In the genomic region with DNA sequence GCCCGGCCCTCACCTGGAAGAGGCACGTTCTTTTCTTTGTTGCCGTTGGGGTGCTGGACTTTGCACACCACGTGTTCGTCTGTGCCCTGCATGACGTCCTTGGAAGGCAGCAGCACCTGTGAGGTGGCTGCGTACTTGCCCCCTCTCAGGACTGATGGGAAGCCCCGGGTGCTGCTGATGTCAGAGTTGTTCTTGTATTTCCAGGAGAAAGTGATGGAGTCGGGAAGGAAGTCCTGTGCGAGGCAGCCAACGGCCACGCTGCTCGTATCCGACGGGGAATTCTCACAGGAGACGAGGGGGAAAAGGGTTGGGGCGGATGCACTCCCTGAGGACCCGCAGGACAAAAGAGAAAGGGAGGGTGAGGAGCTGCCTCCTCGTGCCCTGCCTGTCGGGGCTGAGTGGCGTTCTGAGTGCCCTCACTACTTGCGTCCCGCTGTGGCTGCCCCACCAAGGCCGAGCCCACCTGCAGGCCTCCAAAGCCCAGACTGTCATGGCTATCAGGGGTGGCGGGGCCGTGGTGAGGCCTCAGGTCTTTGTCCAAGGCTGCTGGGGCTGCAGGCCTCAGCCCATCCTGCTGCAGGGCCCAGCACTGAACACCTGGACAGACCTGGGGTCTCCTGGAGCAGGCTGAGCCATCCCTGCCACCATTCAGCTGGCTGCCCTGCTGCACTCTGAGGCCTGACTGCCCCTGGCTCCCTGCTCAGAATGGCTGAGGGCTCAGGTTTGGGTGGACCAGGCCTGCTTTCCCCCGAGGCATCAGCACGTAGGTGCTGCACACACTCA, we compare ENCODE assay signal across 15 cellular contexts.
DNase-seq lines count a peak whose midpoint lies in the region; ATAC-seq and TF ChIP-seq lines count a peak whose summit lies in the region.
"Had no signal": no experiment of that assay in that cellular context is flagged by ENCODE, and none has a peak within 500 bp of the region (broad histone marks: within the 10 kb centered on the region; RNA-seq: fewer than 3 reads in every experiment).

No MANE protein-coding gene starts in this region.

- no peaks in the 10 kb centered on the region for H3K9me3 Mint-ChIP-seq in activated T-helper 1 cell treated with anti-CD3 and anti-CD28 coated beads, Interleukin-12 subunit alpha, Interleukin-12 subunit beta, Interleukin-2, Interleukin-4 antibody, amounts not matched to agents 30 ng/mL and 10 ng/mL and 1 ng/mL, durations not matched to agents 14 hours and 24 hours and 36 hours
- H3K9me3 Mint-ChIP-seq: CD4-positive, alpha-beta T cell had no signal

- peaks cover 56% of the 10 kb centered on the region for H3K4me1 ChIP-seq in BLaER1
- no peaks in the 10 kb centered on the region for H3K4me1 ChIP-seq in mucosa of descending colon (ENCODE audit: low read depth)

- DNase-seq in GM10266 (ENCODE audit: extremely low spot score) (peak; percentile 3), mucosa of descending colon (peak in 2 of 3 donors; percentile 13 to 43), NCI-H2029 (lab: John Stamatoyannopoulos, UW) (no peak), SKM-1 (lab: John Stamatoyannopoulos, UW; ENCODE audit: unreplicated experiment) (no peak), NCI-H2227 (lab: John Stamatoyannopoulos, UW; ENCODE audit: unreplicated experiment) (no peak)
- no peak for DNase-seq in activated T-helper 1 cell treated with anti-CD3 and anti-CD28 coated beads, Interleukin-12 subunit alpha, Interleukin-12 subunit beta, Interleukin-2, Interleukin-4 antibody, amounts not matched to agents 30 ng/mL and 10 ng/mL and 1 ng/mL, durations not matched to agents 14 hours and 24 hours and 36 hours (ENCODE audit: low spot score)
- DNase-seq: Kasumi-1, NCI-H2171, OCI-M1 had no signal

- H3K4me3 Mint-ChIP-seq in activated T-helper 1 cell treated with anti-CD3 and anti-CD28 coated beads, Interleukin-12 subunit alpha, Interleukin-12 subunit beta, Interleukin-2, Interleukin-4 antibody, amounts not matched to agents 30 ng/mL and 10 ng/mL and 1 ng/mL, durations not matched to agents 14 hours and 24 hours and 36 hours: peak overlapping the region; percentile 33
- H3K4me3 Mint-ChIP-seq: CD4-positive, alpha-beta T cell; T-helper 17 cell had no signal

- no peak for ATAC-seq in mucosa of descending colon
- no peak for ATAC-seq in GM21390 (IDR thresholded peaks at IDR 0.05; ENCODE audit: unreplicated experiment)
- ATAC-seq: left colon, T-helper 17 cell had no signal

- H3K36me3 Mint-ChIP-seq in activated T-helper 1 cell treated with anti-CD3 and anti-CD28 coated beads, Interleukin-12 subunit alpha, Interleukin-12 subunit beta, Interleukin-2, Interleukin-4 antibody, amounts not matched to agents 30 ng/mL and 10 ng/mL and 1 ng/mL, durations not matched to agents 14 hours and 24 hours and 36 hours (ENCODE audit: low read depth): peaks cover 7% of the 10 kb centered on the region

- H3K9ac ChIP-seq in BLaER1: peak overlapping the region; percentile 100

- no peaks in the 10 kb centered on the region for H3K27me3 Mint-ChIP-seq in activated T-helper 1 cell treated with anti-CD3 and anti-CD28 coated beads, Interleukin-12 subunit alpha, Interleukin-12 subunit beta, Interleukin-2, Interleukin-4 antibody, amounts not matched to agents 30 ng/mL and 10 ng/mL and 1 ng/mL, durations not matched to agents 14 hours and 24 hours and 36 hours (ENCODE audit: insufficient read depth)
- H3K27me3 Mint-ChIP-seq: CD4-positive, alpha-beta T cell had no signal

- no peaks in the 10 kb centered on the region for H3K27me3 ChIP-seq in BLaER1

- H3K27ac Mint-ChIP-seq in activated T-helper 1 cell treated with anti-CD3 and anti-CD28 coated beads, Interleukin-12 subunit alpha, Interleukin-12 subunit beta, Interleukin-2, Interleukin-4 antibody, amounts not matched to agents 30 ng/mL and 10 ng/mL and 1 ng/mL, durations not matched to agents 14 hours and 24 hours and 36 hours: peak overlapping the region; percentile 82
- H3K27ac Mint-ChIP-seq: CD4-positive, alpha-beta T cell; T-helper 17 cell had no signal

- H4K20me1 ChIP-seq in BLaER1: peaks cover 67% of the 10 kb centered on the region

- peak overlapping the region; percentile 100 for H3K27ac ChIP-seq in BLaER1
- H3K27ac ChIP-seq: neutrophil had no signal

- peak overlapping the region; percentile 97 for H3K4me2 ChIP-seq in BLaER1

- TF ChIP-seq CTCF in GM10266 (IDR thresholded peaks at IDR 0.05; ENCODE audit: control insufficient read depth, insufficient read depth, low read depth, missing control alignments) (no peak), mucosa of descending colon (IDR thresholded peaks at IDR 0.05) (no peak)

- peaks cover 25% of the 10 kb centered on the region for H3K4me1 Mint-ChIP-seq in activated T-helper 1 cell treated with anti-CD3 and anti-CD28 coated beads, Interleukin-12 subunit alpha, Interleukin-12 subunit beta, Interleukin-2, Interleukin-4 antibody, amounts not matched to agents 30 ng/mL and 10 ng/mL and 1 ng/mL, durations not matched to agents 14 hours and 24 hours and 36 hours (ENCODE audit: low read depth)
- H3K4me1 Mint-ChIP-seq: T-helper 17 cell had no signal

- peaks cover 100% of the 10 kb centered on the region for H3K36me3 ChIP-seq in BLaER1
- no peaks in the 10 kb centered on the region for H3K36me3 ChIP-seq in mucosa of descending colon (ENCODE audit: low read depth)
- H3K36me3 ChIP-seq: neutrophil had no signal

- no peaks in the 10 kb centered on the region; the same call in 1 of the 2 replicates for H3K9me3 ChIP-seq in BLaER1
- H3K9me3 ChIP-seq in mucosa of descending colon: no peaks in the 10 kb centered on the region
- H3K9me3 ChIP-seq: neutrophil had no signal

- intact Hi-C loops in activated T-helper 1 cell treated with anti-CD3 and anti-CD28 coated beads, Interleukin-12 subunit alpha, Interleukin-12 subunit beta, Interleukin-2, Interleukin-4 antibody, amounts not matched to agents 30 ng/mL and 10 ng/mL and 1 ng/mL, durations not matched to agents 14 hours and 24 hours and 36 hours (cut with micrococcal nuclease): no loop called here
- intact Hi-C loops in mucosa of descending colon (cut with DNase I, micrococcal nuclease): no loop called here

- peak overlapping the region; percentile 84 for H3K4me3 ChIP-seq in BLaER1
- no peak overlapping the region for H3K4me3 ChIP-seq in mucosa of descending colon

Comparison
In these comparisons a context has a peak if more than half of its experiments do, and no peak if none do; other contexts are left out.
1. DNase-seq: peak in GM10266 (single experiment) and mucosa of descending colon (2 of 3); none in activated T-helper 1 cell treated with anti-CD3 and anti-CD28 coated beads, Interleukin-12 subunit alpha, Interleukin-12 subunit beta, Interleukin-2, Interleukin-4 antibody, amounts not matched to agents 30 ng/mL and 10 ng/mL and 1 ng/mL, durations not matched to agents 14 hours and 24 hours and 36 hours (single experiment), NCI-H2029 (single experiment), SKM-1 (single experiment) and NCI-H2227 (single experiment).